Comparison of ENCODE assay signal across 9 cellular contexts in the genomic region with DNA sequence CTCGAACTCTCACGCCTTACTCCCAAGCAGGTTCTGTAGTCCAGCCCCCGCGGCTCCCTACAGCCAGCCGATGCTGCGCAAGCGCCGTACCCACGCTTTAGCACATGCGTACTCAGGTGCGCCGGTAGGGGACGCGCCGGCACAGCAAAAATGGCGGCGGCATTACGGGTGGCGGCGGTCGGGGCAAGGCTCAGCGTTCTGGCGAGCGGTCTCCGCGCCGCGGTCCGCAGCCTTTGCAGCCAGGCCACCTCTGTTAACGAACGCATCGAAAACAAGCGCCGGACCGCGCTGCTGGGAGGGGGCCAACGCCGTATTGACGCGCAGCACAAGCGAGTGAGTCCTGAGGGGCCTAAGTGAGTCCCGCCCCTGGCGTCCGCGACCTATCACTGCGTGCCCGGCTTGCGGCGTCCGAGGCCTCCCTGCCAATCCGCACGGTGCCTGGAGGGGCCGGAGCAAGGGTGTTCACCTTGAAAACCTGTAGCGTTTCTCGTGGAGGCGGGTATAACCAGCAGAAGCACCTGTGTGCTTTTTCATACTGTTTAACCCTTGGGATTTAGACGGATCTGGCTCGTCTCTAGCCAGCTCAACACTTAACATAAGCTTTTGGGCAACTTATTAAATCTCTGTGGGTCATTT. TPM values are rescaled to one million over a fixed set of nuclear protein-coding genes. Genes with fewer than 3 reads are reported as not detected.
A peak's percentile ranks its signal among the peaks of the same experiment; 100 is the strongest.
DNase-seq lines count a peak whose midpoint lies in the region; ATAC-seq, FAIRE-seq and TF ChIP-seq lines count a peak whose summit lies in the region.
"Had no signal": no experiment of that assay in that cellular context is flagged by ENCODE, and none has a peak within 500 bp of the region (broad histone marks: within the 10 kb centered on the region; RNA-seq: fewer than 3 reads in every experiment).

Gene PCCB (plus strand): TSS at position 115 of the 636 bp plus-strand sequence. CDS start 36 bp downstream, at position 151.

- peak; percentile 98 for ATAC-seq in GM18907 (IDR thresholded peaks at IDR 0.05; ENCODE audit: unreplicated experiment)
- ATAC-seq in HG03159 (IDR thresholded peaks at IDR 0.05; ENCODE audit: unreplicated experiment): peak; percentile 98

- peak; percentile 96 for DNase-seq in AG08396 (ENCODE audit: low spot score)
- peak; percentile 92 for DNase-seq in NCI-H2227 (lab: John Stamatoyannopoulos, UW; ENCODE audit: unreplicated experiment)
- peak; percentile 88 for DNase-seq in bronchial epithelial cell (ENCODE audit: low read depth)
- DNase-seq in iPS-NIHi7 (ENCODE audit: extremely low spot score): peak; percentile 98
- peak; percentile 85 for DNase-seq in smooth muscle cell of the brain vasculature (ENCODE audit: low read depth, low spot score)

- no peak for FAIRE-seq in bronchial epithelial cell (lab: Jason Lieb, UNC)
- FAIRE-seq: colon had no signal

- H3K4me3 ChIP-seq in WI38 (ENCODE audit: low read depth, low read length): peak within 1 kb of the TSS; percentile 73
- peak within 1 kb of the TSS; percentile 72 for H3K4me3 ChIP-seq in bronchial epithelial cell (ENCODE audit: low read depth, low read length)

- no peaks in the 10 kb centered on the region for H3K27me3 ChIP-seq in bronchial epithelial cell (ENCODE audit: control insufficient read depth, insufficient read depth, low read length)

- peak; percentile 70 for TF ChIP-seq CTCF in WI38 (IDR thresholded peaks at IDR 0.05; ENCODE audit: low read depth, low read length)
- peak; percentile 85 for TF ChIP-seq CTCF in bronchial epithelial cell (IDR thresholded peaks at IDR 0.05; ENCODE audit: insufficient read depth, low read length, severe bottlenecking)

- H3K36me3 ChIP-seq in bronchial epithelial cell (ENCODE audit: control insufficient read depth, insufficient read depth, low read length): no peaks in the 10 kb centered on the region

RNA-seq across cellular contexts. Expression of gene PCCB, which starts in this region (rescaled TPM):
- total RNA-seq in bronchial epithelial cell: 56.7 and 62.1 TPM in 2 replicates

Comparison
In these comparisons a context has a peak if more than half of its experiments do, and no peak if none do; other contexts are left out.
1. Peak in every context shown above with its lines: DNase-seq, ATAC-seq and H3K4me3 ChIP-seq.